In the genomic region with DNA sequence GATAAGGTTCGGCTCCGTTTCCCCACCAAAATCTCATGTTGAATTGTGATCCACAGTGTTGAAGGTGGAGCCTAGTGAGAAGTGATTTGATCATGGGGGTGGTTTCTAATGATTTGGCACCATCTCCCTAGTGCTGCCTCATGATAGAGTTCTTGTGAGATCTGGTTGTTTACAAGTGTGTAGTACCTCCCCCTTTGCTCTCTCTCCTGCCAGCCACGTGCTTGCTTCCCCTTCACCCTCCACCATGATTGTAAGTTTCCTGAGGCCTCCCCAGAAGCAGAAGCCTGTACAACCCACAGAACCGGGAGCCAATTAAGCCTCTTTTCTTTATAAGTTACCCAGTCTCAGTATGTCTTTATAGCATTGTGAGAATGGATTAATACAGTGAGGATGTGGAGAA, we compare ENCODE assay signal across 1 cellular context.
TF ChIP-seq lines count a peak whose summit lies in the region.

No MANE protein-coding gene starts in this region.

TF ChIP-seq in WTC11, 78 proteins besides CTCF, POLR2A, EP300 and RAD21:
- TF ChIP-seq, protein P1, sequence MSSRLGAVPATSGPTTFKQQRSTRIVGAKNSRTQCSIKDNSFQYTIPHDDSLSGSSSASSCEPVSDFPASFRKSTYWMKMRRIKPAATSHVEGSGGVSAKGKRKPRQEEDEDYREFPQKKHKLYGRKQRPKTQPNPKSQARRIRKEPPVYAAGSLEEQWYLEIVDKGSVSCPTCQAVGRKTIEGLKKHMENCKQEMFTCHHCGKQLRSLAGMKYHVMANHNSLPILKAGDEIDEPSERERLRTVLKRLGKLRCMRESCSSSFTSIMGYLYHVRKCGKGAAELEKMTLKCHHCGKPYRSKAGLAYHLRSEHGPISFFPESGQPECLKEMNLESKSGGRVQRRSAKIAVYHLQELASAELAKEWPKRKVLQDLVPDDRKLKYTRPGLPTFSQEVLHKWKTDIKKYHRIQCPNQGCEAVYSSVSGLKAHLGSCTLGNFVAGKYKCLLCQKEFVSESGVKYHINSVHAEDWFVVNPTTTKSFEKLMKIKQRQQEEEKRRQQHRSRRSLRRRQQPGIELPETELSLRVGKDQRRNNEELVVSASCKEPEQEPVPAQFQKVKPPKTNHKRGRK (CRISPR knock-in tag; IDR thresholded peaks at IDR 0.05; ENCODE audit: borderline replicate concordance): no peak
- TF ChIP-seq, protein P2, sequence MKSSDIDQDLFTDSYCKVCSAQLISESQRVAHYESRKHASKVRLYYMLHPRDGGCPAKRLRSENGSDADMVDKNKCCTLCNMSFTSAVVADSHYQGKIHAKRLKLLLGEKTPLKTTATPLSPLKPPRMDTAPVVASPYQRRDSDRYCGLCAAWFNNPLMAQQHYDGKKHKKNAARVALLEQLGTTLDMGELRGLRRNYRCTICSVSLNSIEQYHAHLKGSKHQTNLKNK (CRISPR knock-in tag; IDR thresholded peaks at IDR 0.05): no peak
- no peak for TF ChIP-seq GTF2I (CRISPR knock-in tag; conservative IDR thresholded peaks at IDR 0.05)
- no peak for TF ChIP-seq NR1H2 (CRISPR knock-in tag; IDR thresholded peaks at IDR 0.05)
- no peak for TF ChIP-seq ATF1 (CRISPR knock-in tag; IDR thresholded peaks at IDR 0.05)
- TF ChIP-seq, protein P3, sequence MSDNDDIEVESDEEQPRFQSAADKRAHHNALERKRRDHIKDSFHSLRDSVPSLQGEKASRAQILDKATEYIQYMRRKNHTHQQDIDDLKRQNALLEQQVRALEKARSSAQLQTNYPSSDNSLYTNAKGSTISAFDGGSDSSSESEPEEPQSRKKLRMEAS (CRISPR knock-in tag; IDR thresholded peaks at IDR 0.05): no peak
- no peak for TF ChIP-seq KAT7 (CRISPR knock-in tag; IDR thresholded peaks at IDR 0.05; ENCODE audit: borderline replicate concordance)
- no peak for TF ChIP-seq ZNF416 (CRISPR knock-in tag; IDR thresholded peaks at IDR 0.05)
- TF ChIP-seq ELF4 (CRISPR knock-in tag; IDR thresholded peaks at IDR 0.05; ENCODE audit: low read depth): no peak
- no peak for TF ChIP-seq EMX1 (CRISPR knock-in tag; IDR thresholded peaks at IDR 0.05)
- TF ChIP-seq NR2C2 (CRISPR knock-in tag; IDR thresholded peaks at IDR 0.05): no peak
- no peak for TF ChIP-seq RORB (CRISPR knock-in tag; IDR thresholded peaks at IDR 0.05)
- no peak for TF ChIP-seq ZNF396 (CRISPR knock-in tag; IDR thresholded peaks at IDR 0.05; ENCODE audit: borderline replicate concordance)
- TF ChIP-seq, protein P4, sequence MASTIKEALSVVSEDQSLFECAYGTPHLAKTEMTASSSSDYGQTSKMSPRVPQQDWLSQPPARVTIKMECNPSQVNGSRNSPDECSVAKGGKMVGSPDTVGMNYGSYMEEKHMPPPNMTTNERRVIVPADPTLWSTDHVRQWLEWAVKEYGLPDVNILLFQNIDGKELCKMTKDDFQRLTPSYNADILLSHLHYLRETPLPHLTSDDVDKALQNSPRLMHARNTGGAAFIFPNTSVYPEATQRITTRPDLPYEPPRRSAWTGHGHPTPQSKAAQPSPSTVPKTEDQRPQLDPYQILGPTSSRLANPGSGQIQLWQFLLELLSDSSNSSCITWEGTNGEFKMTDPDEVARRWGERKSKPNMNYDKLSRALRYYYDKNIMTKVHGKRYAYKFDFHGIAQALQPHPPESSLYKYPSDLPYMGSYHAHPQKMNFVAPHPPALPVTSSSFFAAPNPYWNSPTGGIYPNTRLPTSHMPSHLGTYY (CRISPR knock-in tag; IDR thresholded peaks at IDR 0.05): no peak
- TF ChIP-seq, protein P5, sequence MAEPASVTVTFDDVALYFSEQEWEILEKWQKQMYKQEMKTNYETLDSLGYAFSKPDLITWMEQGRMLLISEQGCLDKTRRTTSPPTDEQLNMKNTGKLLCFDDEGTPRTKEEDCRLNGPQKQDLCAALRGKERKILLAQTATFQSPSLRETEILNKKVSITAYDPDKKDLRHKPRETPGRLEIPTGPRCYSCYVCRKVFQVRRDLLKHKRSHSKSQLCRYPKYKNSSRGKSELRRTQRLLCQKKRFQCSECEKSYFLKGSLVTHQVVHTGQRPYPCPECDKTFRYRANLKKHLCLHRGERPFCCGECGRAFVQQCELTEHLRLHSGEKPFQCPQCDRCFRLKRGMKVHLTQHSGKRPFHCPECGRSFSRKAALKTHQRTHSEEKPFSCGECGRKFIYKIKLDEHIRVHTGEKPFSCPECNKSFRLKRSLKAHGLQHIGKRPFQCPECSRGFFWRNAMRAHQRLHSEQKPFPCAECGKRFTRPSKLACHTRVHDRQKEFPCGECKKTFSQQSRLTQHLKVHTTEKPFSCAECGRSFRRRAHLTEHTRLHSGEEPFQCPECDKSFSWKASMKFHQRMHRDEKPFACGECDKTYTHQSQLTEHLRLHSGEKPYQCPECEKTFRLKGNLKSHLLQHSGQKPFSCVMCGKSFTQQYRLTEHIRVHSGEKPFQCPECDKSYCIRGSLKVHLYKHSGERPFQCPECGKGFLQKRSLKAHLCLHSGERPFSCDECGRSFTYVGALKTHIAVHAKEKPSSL (CRISPR knock-in tag; conservative IDR thresholded peaks at IDR 0.05): no peak
